14 cellular contexts compared by ENCODE assay signal in genomic region chr15:86115138-86115801, GRCh38. TPM values are rescaled to one million over a fixed set of nuclear protein-coding genes. Genes with fewer than 3 reads are reported as not detected.
DNase-seq lines count a peak whose midpoint lies in the region; ATAC-seq and TF ChIP-seq lines count a peak whose summit lies in the region.
"Had no signal": no experiment of that assay in that cellular context is flagged by ENCODE, and none has a peak within 500 bp of the region (broad histone marks: within the 10 kb centered on the region; RNA-seq: fewer than 3 reads in every experiment).

No MANE protein-coding gene starts in this region.

- ATAC-seq in GM21717 (IDR thresholded peaks at IDR 0.05; ENCODE audit: unreplicated experiment): no peak
- no peak for ATAC-seq in GM21528 (IDR thresholded peaks at IDR 0.05; ENCODE audit: low FRiP score, unreplicated experiment)
- ATAC-seq in effector memory CD8-positive, alpha-beta T cell (replicated peaks): no peak
- ATAC-seq: stimulated activated naive CD8-positive, alpha-beta T cell treated with anti-CD3 and anti-CD28 coated beads, Interleukin-15, Interleukin-2, amounts not matched to agents 100 U/mL and 50 U/mL, for 24 hours had no signal

- H3K9ac ChIP-seq in endodermal cell (ENCODE audit: extremely low read depth, low read length, poor library complexity, severe bottlenecking): no peak overlapping the region

- no peak overlapping the region for H3K4me3 Mint-ChIP-seq in endodermal cell
- no peak overlapping the region for H3K4me3 Mint-ChIP-seq in effector memory CD8-positive, alpha-beta T cell
- H3K4me3 Mint-ChIP-seq: activated CD4-positive, alpha-beta T cell treated with anti-CD3 and anti-CD28 coated beads, Interleukin-2, amount 10 ng/mL, durations not matched to agents 24 days and 14 days; CD14-positive monocyte had no signal

- peak; percentile 23 for DNase-seq in NCI-H2171 (lab: John Stamatoyannopoulos, UW)
- no peak for DNase-seq in endodermal cell
- no peak for DNase-seq in prostate gland (ENCODE audit: low spot score)
- DNase-seq in ureter (ENCODE audit: low spot score): no peak
- DNase-seq in effector memory CD8-positive, alpha-beta T cell: no peak
- DNase-seq: activated CD4-positive, alpha-beta T cell treated with anti-CD3 and anti-CD28 coated beads, Interleukin-2, amount 10 ng/mL, durations not matched to agents 24 days and 14 days; NCI-H1436 treated with DMSO at 0.1 percent for 48 hours; stimulated activated CD4-positive, alpha-beta T cell treated with anti-CD3 and anti-CD28 coated beads, Interleukin-2, amount 100 ng/mL, for 48 hours; stimulated activated naive CD8-positive, alpha-beta T cell treated with anti-CD3 and anti-CD28 coated beads, Interleukin-15, Interleukin-2, amounts not matched to agents 100 U/mL and 50 U/mL, for 24 hours had no signal

- no peak overlapping the region for H3K27ac Mint-ChIP-seq in endodermal cell
- H3K27ac Mint-ChIP-seq in effector memory CD8-positive, alpha-beta T cell: no peak overlapping the region
- H3K27ac Mint-ChIP-seq: activated CD4-positive, alpha-beta T cell treated with anti-CD3 and anti-CD28 coated beads, Interleukin-2, amount 10 ng/mL, durations not matched to agents 24 days and 14 days; CD14-positive monocyte had no signal

- H3K27ac ChIP-seq in endodermal cell (ENCODE audit: low read depth, low read length) (no peak overlapping the region), prostate gland (no peak overlapping the region)

- H3K27me3 Mint-ChIP-seq in endodermal cell (ENCODE audit: insufficient read depth): no peaks in the 10 kb centered on the region
- peaks cover 0 to 23% of the 10 kb centered on the region in 2 donors for H3K27me3 Mint-ChIP-seq in effector memory CD8-positive, alpha-beta T cell

- 94 to 100% methylated on average over 3 of the region's 4 CpGs for WGBS in endodermal cell (ENCODE audit: insufficient coverage in 1 of 2, insufficient read length in 1 of 2), 2 experiments
- 58% methylated on average over 4 of the region's 4 CpGs for WGBS in prostate gland

- intact Hi-C loops in prostate gland (cut with DNase I): no loop called here

- TF ChIP-seq CTCF in GM12872 (IDR thresholded peaks at IDR 0.05; ENCODE audit: insufficient read depth, low read depth, low read length) (peak; percentile 33; the same call in 2 of the 3 replicates), endodermal cell (conservative IDR thresholded peaks at IDR 0.05) (peak; percentile 69), prostate gland (IDR thresholded peaks at IDR 0.05) (peak in 3 of 4 experiments; percentile 24 to 28 (median 25))

- H3K4me3 ChIP-seq in endodermal cell (ENCODE audit: low read length) (no peak overlapping the region), prostate gland (no peak overlapping the region)

- no peaks in the 10 kb centered on the region for H3K36me3 ChIP-seq in endodermal cell (ENCODE audit: control insufficient read depth, insufficient read depth, low read length)
- no peaks in the 10 kb centered on the region for H3K36me3 ChIP-seq in prostate gland

- no peaks in the 10 kb centered on the region for H3K36me3 Mint-ChIP-seq in endodermal cell (ENCODE audit: low read depth)
- H3K36me3 Mint-ChIP-seq in effector memory CD8-positive, alpha-beta T cell (ENCODE audit: insufficient read depth): no peaks in the 10 kb centered on the region
- H3K36me3 Mint-ChIP-seq: CD14-positive monocyte had no signal

- H3K9me3 Mint-ChIP-seq in endodermal cell: peaks cover 3% of the 10 kb centered on the region
- no peaks in the 10 kb centered on the region for H3K9me3 Mint-ChIP-seq in effector memory CD8-positive, alpha-beta T cell
- H3K9me3 Mint-ChIP-seq: activated CD4-positive, alpha-beta T cell treated with anti-CD3 and anti-CD28 coated beads, Interleukin-2, amount 10 ng/mL, durations not matched to agents 24 days and 14 days had no signal

- H3K27me3 ChIP-seq in endodermal cell (ENCODE audit: control insufficient read depth, insufficient read depth, low read length, poor library complexity, severe bottlenecking) (no peaks in the 10 kb centered on the region), prostate gland (replicated peaks; ENCODE audit: insufficient read depth) (no peaks in the 10 kb centered on the region)

- H3K9me3 ChIP-seq in endodermal cell (ENCODE audit: control insufficient read depth, low read length) (no peaks in the 10 kb centered on the region), prostate gland (no peaks in the 10 kb centered on the region)

- no peak for TF ChIP-seq POLR2A in prostate gland (IDR thresholded peaks at IDR 0.05)

- H3K4me1 ChIP-seq in endodermal cell (ENCODE audit: control insufficient read depth, insufficient read depth, low read length) (no peaks in the 10 kb centered on the region), prostate gland (replicated peaks) (no peaks in the 10 kb centered on the region)

- no peaks in the 10 kb centered on the region for H3K4me1 Mint-ChIP-seq in endodermal cell
- no peaks in the 10 kb centered on the region for H3K4me1 Mint-ChIP-seq in effector memory CD8-positive, alpha-beta T cell (ENCODE audit: low read depth in 2 of 2)
- H3K4me1 Mint-ChIP-seq: activated CD4-positive, alpha-beta T cell treated with anti-CD3 and anti-CD28 coated beads, Interleukin-2, amount 10 ng/mL, durations not matched to agents 24 days and 14 days; CD14-positive monocyte had no signal

RNA-seq across cellular contexts. Expression of gene AGBL1, which starts 35.6 kb away (rescaled TPM):
- total RNA-seq in endodermal cell (under 1 TPM; 0.07 to 0.11 TPM), prostate gland (under 1 TPM; 0.23 to 0.91 TPM), ureter (not detected)
- polyA plus RNA-seq in endodermal cell (2013, experiment 1 of 2): 0.21 TPM
- polyA plus RNA-seq in endodermal cell (2013, experiment 2 of 2): 0.12 TPM
- total RNA-seq: activated CD4-positive, alpha-beta T cell treated with anti-CD3 and anti-CD28 coated beads, Interleukin-2, amount 10 ng/mL, durations not matched to agents 24 days and 14 days; posterior vena cava had no signal
- polyA plus RNA-seq: CD14-positive monocyte had no signal
